Comparison of ENCODE assay signal across 2 cellular contexts in genomic region chr17:30337393-30337999, GRCh38.
A peak's percentile ranks its signal among the peaks of the same experiment; 100 is the strongest.
TF ChIP-seq lines count a peak whose summit lies in the region.

No MANE protein-coding gene starts in this region.

TF ChIP-seq in A549, 52 proteins besides CTCF, POLR2A, EP300 and RAD21:
- TF ChIP-seq EHMT2 (IDR thresholded peaks at IDR 0.05; ENCODE audit: low read depth), result no peak
- TF ChIP-seq MAX (IDR thresholded peaks at IDR 0.05), result no peak
- 0 out of 2 replicates have a peak, but pooled peaks have one; percentile 21 for TF ChIP-seq NPAS2 (CRISPR knock-in tag; IDR thresholded peaks at IDR 0.05; ENCODE audit: borderline replicate concordance)
- no peak for TF ChIP-seq REST (IDR thresholded peaks at IDR 0.05)
- TF ChIP-seq PHF8 (IDR thresholded peaks at IDR 0.05; ENCODE audit: borderline replicate concordance, low read depth), result no peak
TF ChIP-seq in A549: peak in this region for 1.

TF ChIP-seq in IMR-90, 13 proteins besides CTCF, POLR2A, EP300 and RAD21:
- TF ChIP-seq RFX5 (IDR thresholded peaks at IDR 0.05; ENCODE audit: low read depth, low read length) (no peak), MAFK (IDR thresholded peaks at IDR 0.05; ENCODE audit: low read depth, low read length) (no peak), CEBPB (IDR thresholded peaks at IDR 0.05; ENCODE audit: low read depth, low read length) (no peak), RCOR1 (IDR thresholded peaks at IDR 0.05; ENCODE audit: insufficient replicate concordance, low read length) (no peak), CHD1 (IDR thresholded peaks at IDR 0.05; ENCODE audit: low read depth, low read length) (no peak), MXI1 (IDR thresholded peaks at IDR 0.05; ENCODE audit: borderline replicate concordance, low read depth, low read length) (no peak), MAZ (IDR thresholded peaks at IDR 0.05; ENCODE audit: borderline replicate concordance, low read depth, low read length) (no peak)
- TF ChIP-seq, protein P1, sequence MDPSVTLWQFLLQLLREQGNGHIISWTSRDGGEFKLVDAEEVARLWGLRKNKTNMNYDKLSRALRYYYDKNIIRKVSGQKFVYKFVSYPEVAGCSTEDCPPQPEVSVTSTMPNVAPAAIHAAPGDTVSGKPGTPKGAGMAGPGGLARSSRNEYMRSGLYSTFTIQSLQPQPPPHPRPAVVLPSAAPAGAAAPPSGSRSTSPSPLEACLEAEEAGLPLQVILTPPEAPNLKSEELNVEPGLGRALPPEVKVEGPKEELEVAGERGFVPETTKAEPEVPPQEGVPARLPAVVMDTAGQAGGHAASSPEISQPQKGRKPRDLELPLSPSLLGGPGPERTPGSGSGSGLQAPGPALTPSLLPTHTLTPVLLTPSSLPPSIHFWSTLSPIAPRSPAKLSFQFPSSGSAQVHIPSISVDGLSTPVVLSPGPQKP (IDR thresholded peaks at IDR 0.05; ENCODE audit: borderline replicate concordance, low read depth, low read length), result no peak
- TF ChIP-seq, protein P2, sequence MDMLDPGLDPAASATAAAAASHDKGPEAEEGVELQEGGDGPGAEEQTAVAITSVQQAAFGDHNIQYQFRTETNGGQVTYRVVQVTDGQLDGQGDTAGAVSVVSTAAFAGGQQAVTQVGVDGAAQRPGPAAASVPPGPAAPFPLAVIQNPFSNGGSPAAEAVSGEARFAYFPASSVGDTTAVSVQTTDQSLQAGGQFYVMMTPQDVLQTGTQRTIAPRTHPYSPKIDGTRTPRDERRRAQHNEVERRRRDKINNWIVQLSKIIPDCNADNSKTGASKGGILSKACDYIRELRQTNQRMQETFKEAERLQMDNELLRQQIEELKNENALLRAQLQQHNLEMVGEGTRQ (IDR thresholded peaks at IDR 0.05; ENCODE audit: low read depth, low read length), result no peak
